In genomic region chr17:77365584-77366186, GRCh38 we compare ENCODE assay signal across 8 cellular contexts.
A peak's percentile ranks its signal among the peaks of the same experiment; 100 is the strongest.
DNase-seq lines count a peak whose midpoint lies in the region; ATAC-seq, FAIRE-seq and TF ChIP-seq lines count a peak whose summit lies in the region.

No MANE protein-coding gene starts in this region.

- no peaks in the 10 kb centered on the region for H3K36me3 ChIP-seq in body of pancreas (replicated peaks in 1 of 2; ENCODE audit: insufficient read depth in 1 of 2, low read depth in 2 of 2)
- H3K36me3 ChIP-seq in HepG2 (replicated peaks in 1 of 2; ENCODE audit: control insufficient read depth in 1 of 2, insufficient read depth in 2 of 2, low read length in 2 of 2) = peaks cover 4 to 8% of the 10 kb centered on the region in 2 experiments; a peak in 3 of 5 replicates

- H3K4me1 ChIP-seq in body of pancreas (peaks cover 45% of the 10 kb centered on the region), HepG2 (ENCODE audit: insufficient read depth, low read length) (peaks cover 67% of the 10 kb centered on the region)

- CTCF ChIA-PET in HepG2 (lab: Yijun Ruan, JAX; ENCODE audit: low intra/inter-chr PET ratio, low total read pairs) = no interaction called here

- TF ChIP-seq EP300 in HepG2 (IDR thresholded peaks at IDR 0.05; ENCODE audit: low read depth in 2 of 2, low read length in 2 of 2) (no peak), HepG2 (CRISPR knock-in tag; IDR thresholded peaks at IDR 0.05; ENCODE audit: borderline replicate concordance) (no peak)

- in situ Hi-C loops in HepG2 (cut with HindIII; ENCODE audit: extremely low pct_ligation_motif_present, low pct_unique_long_range_greater_than_20kb) = no loop called here

- H3K9me3 ChIP-seq in body of pancreas (no peaks in the 10 kb centered on the region), HepG2 (ENCODE audit: low read length) (no peaks in the 10 kb centered on the region)

- DNase-seq in ELF-1 (ENCODE audit: low read depth, low spot score) (peak; percentile 40), NCI-H187 treated with DMSO at 0.1 percent for 48 hours (lab: John Stamatoyannopoulos, UW) (peak; percentile 33), body of pancreas (peak; percentile 58 to 72 (median 64)), HepG2 (ENCODE audit: low spot score) (no peak), type B pancreatic cell (ENCODE audit: extremely low spot score, unreplicated experiment) (no peak), KG1 (lab: John Stamatoyannopoulos, UW) (no peak)
- no peak for DNase-seq in stimulated activated naive CD4-positive, alpha-beta T cell (lab: John Stamatoyannopoulos, UW)

- peak; percentile 60 for ATAC-seq in body of pancreas
- no peak for ATAC-seq in HepG2
- ATAC-seq in GM21447 (IDR thresholded peaks at IDR 0.05; ENCODE audit: unreplicated experiment) = no peak

- H3K27me3 ChIP-seq in body of pancreas (no peaks in the 10 kb centered on the region), HepG2 (ENCODE audit: control insufficient read depth in 1 of 2, insufficient read depth in 2 of 2, low read length in 2 of 2) (no peaks in the 10 kb centered on the region)

- 0 out of 2 replicates have a peak overlapping the region, but pooled peaks have one; percentile 7 for H3K9ac ChIP-seq in HepG2 (ENCODE audit: insufficient read depth, low read depth, low read length)

- H2AFZ ChIP-seq in HepG2 (ENCODE audit: low read length) = no peak overlapping the region

- POLR2A ChIA-PET in HepG2 (lab: Yijun Ruan, JAX) = no interaction called here

- peak overlapping the region; percentile 40 for H3K27ac Mint-ChIP-seq in type B pancreatic cell

- peaks cover 4% of the 10 kb centered on the region for H3K36me3 Mint-ChIP-seq in type B pancreatic cell

- H3K27ac ChIP-seq in body of pancreas (peak overlapping the region; percentile 46 to 82 (median 68)), HepG2 (ENCODE audit: extremely low read length, insufficient read depth, low read length) (peak overlapping the region; percentile 9)

- 29 to 59% methylated on average over 10 to 11 of the region's 11 CpGs for WGBS in body of pancreas, 2 donors
- 88% methylated on average over 10 of the region's 11 CpGs for WGBS in HepG2 (ENCODE audit: low lambda C conversion rate)

- peaks cover 83% of the 10 kb centered on the region for H3K79me2 ChIP-seq in HepG2 (ENCODE audit: insufficient read depth, low read length)

- intact Hi-C loops in body of pancreas (cut with DNase I) (no loop called here), HepG2 (cut with micrococcal nuclease; ENCODE audit: unreplicated experiment) (no loop called here)

- H3K27me3 Mint-ChIP-seq in type B pancreatic cell = no peaks in the 10 kb centered on the region

- no peaks in the 10 kb centered on the region for H3K9me3 Mint-ChIP-seq in type B pancreatic cell

- H3K4me1 Mint-ChIP-seq in type B pancreatic cell (ENCODE audit: unreplicated experiment) = peaks cover 52% of the 10 kb centered on the region

- H4K20me1 ChIP-seq in HepG2 (ENCODE audit: insufficient read depth, low read length) = peaks cover 52% of the 10 kb centered on the region

- no TSS peak for BruUV-seq in HepG2 (replicated peaks; lab: Mats Ljungman, UMichigan)

- no peak for FAIRE-seq in HepG2 (lab: Jason Lieb, UNC)

- no peak overlapping the region; the same call in 1 of the 2 replicates for H3K4me2 ChIP-seq in HepG2 (ENCODE audit: low read depth, low read length)

- H3K4me3 ChIP-seq in body of pancreas (no peak overlapping the region), HepG2 (replicated peaks in 1 of 3; ENCODE audit: insufficient read depth in 1 of 3, low read depth in 2 of 3, low read length in 3 of 3) (no peak overlapping the region)

- no peak overlapping the region for H3K4me3 Mint-ChIP-seq in type B pancreatic cell

- TF ChIP-seq POLR2A in body of pancreas (IDR thresholded peaks at IDR 0.05) (peak in 1 of 3 donors; percentile 22), HepG2 (IDR thresholded peaks at IDR 0.05; ENCODE audit: insufficient read depth in 1 of 2, low read depth in 2 of 2, low read length in 2 of 2) (no peak)

- TF ChIP-seq CTCF in body of pancreas (IDR thresholded peaks at IDR 0.05) (no peak), HepG2 (CRISPR knock-in tag; IDR thresholded peaks at IDR 0.05) (no peak), type B pancreatic cell (conservative IDR thresholded peaks at IDR 0.05) (no peak)

- no peak for TF ChIP-seq RAD21 in HepG2 (CRISPR knock-in tag; IDR thresholded peaks at IDR 0.05)

TF ChIP-seq in HepG2, 621 proteins besides CTCF, POLR2A, EP300 and RAD21 (continues in another document):
- TF ChIP-seq ZNF264 (CRISPR knock-in tag; IDR thresholded peaks at IDR 0.05) = no peak
- TF ChIP-seq XRCC5 (optimal IDR thresholded peaks at IDR 0.05; ENCODE audit: low read length) = peak; percentile 50
- no peak for TF ChIP-seq ZBTB37 (CRISPR knock-in tag; IDR thresholded peaks at IDR 0.05)
- no peak for TF ChIP-seq HBP1 (CRISPR knock-in tag; IDR thresholded peaks at IDR 0.05; ENCODE audit: low read depth)
- TF ChIP-seq ZNF558 (CRISPR knock-in tag; IDR thresholded peaks at IDR 0.05; ENCODE audit: borderline replicate concordance) = no peak
- peak; percentile 71 for TF ChIP-seq FOSL2 (CRISPR knock-in tag; IDR thresholded peaks at IDR 0.05)
- 0 out of 2 replicates have a peak, but pooled peaks have one; percentile 24 for TF ChIP-seq ZNF710 (CRISPR knock-in tag; IDR thresholded peaks at IDR 0.05; ENCODE audit: borderline replicate concordance)
- peak; percentile 16; the same call in 1 of the 2 replicates for TF ChIP-seq ZNF768 (CRISPR knock-in tag; IDR thresholded peaks at IDR 0.05)
- no peak for TF ChIP-seq JDP2 (CRISPR knock-in tag; IDR thresholded peaks at IDR 0.05; ENCODE audit: borderline replicate concordance)
- TF ChIP-seq ZNF12 (CRISPR knock-in tag; IDR thresholded peaks at IDR 0.05) = no peak
- TF ChIP-seq NFYB (CRISPR knock-in tag; IDR thresholded peaks at IDR 0.05) = no peak
- TF ChIP-seq RBFOX2 (IDR thresholded peaks at IDR 0.05; ENCODE audit: low read depth, low read length) = no peak
- TF ChIP-seq RFX1 (IDR thresholded peaks at IDR 0.05) = no peak
- 0 out of 2 replicates have a peak, but pooled peaks have one; percentile 14 for TF ChIP-seq HNF1B (CRISPR knock-in tag; IDR thresholded peaks at IDR 0.05)
- TF ChIP-seq CBX5 (CRISPR knock-in tag; IDR thresholded peaks at IDR 0.05; ENCODE audit: borderline replicate concordance) = peak; percentile 26; the same call in 1 of the 2 replicates
- no peak for TF ChIP-seq AHR (CRISPR knock-in tag; IDR thresholded peaks at IDR 0.05)
- TF ChIP-seq SNAPC5 (CRISPR knock-in tag; IDR thresholded peaks at IDR 0.05; ENCODE audit: borderline replicate concordance) = no peak
- no peak for TF ChIP-seq RNF2 (conservative IDR thresholded peaks at IDR 0.05; ENCODE audit: low read depth)
- 0 out of 2 replicates have a peak, but pooled peaks have one; percentile 17 for TF ChIP-seq ZNF572 (CRISPR knock-in tag; IDR thresholded peaks at IDR 0.05)

Comparison
In these comparisons a context has a peak if more than half of its experiments do, and no peak if none do; other contexts are left out.
1. DNase-seq: peak in ELF-1 (single experiment), NCI-H187 treated with DMSO at 0.1 percent for 48 hours (single experiment) and body of pancreas (4 of 4); none in HepG2 (single experiment), type B pancreatic cell (single experiment), KG1 (single experiment) and stimulated activated naive CD4-positive, alpha-beta T cell (0 of 6).